Comparison of ENCODE assay signal across 8 cellular contexts in genomic region chr6:31271641-31272357, GRCh38. TPM values are rescaled to one million over a fixed set of nuclear protein-coding genes. Genes with fewer than 3 reads are reported as not detected.
A peak's percentile ranks its signal among the peaks of the same experiment; 100 is the strongest.
DNase-seq lines count a peak whose midpoint lies in the region; ATAC-seq and TF ChIP-seq lines count a peak whose summit lies in the region.

TSS of gene HLA-C (minus strand) at chr6:31272092. CDS start at chr6:31272071, 21 bp downstream.

- H3K9me3 ChIP-seq in SU-DHL-6 (ENCODE audit: insufficient read depth, low read length): no peaks in the 10 kb centered on the region
- no peaks in the 10 kb centered on the region for H3K9me3 ChIP-seq in ovary
- H3K9me3 ChIP-seq in thymus (ENCODE audit: control insufficient read depth): no peaks in the 10 kb centered on the region

- no peaks in the 10 kb centered on the region for H3K36me3 ChIP-seq in SU-DHL-6 (ENCODE audit: low read length)
- no peaks in the 10 kb centered on the region for H3K36me3 ChIP-seq in ovary
- peaks cover 15% of the 10 kb centered on the region for H3K36me3 ChIP-seq in thymus (ENCODE audit: control insufficient read depth, insufficient read depth)

- TF ChIP-seq CTCF in HFFc6 (IDR thresholded peaks at IDR 0.05) (no peak), SU-DHL-6 (IDR thresholded peaks at IDR 0.05; ENCODE audit: insufficient read depth, low read length, poor library complexity, severe bottlenecking) (no peak), ovary (IDR thresholded peaks at IDR 0.05) (peak in 1 of 3 donors; percentile 40)

- H3K9me3 Mint-ChIP-seq in HFFc6: no peaks in the 10 kb centered on the region
- peaks cover 2% of the 10 kb centered on the region for H3K9me3 Mint-ChIP-seq in activated naive CD8-positive, alpha-beta T cell treated with anti-CD3 and anti-CD28 coated beads, Interleukin-2, amount 10 ng/mL, durations not matched to agents 7 days and 5 days

- DNase-seq in GM04504 (ENCODE audit: low read depth) (peak; percentile 93), HFFc6 (peak; percentile 92), NCI-H1048 (lab: John Stamatoyannopoulos, UW) (peak; percentile 82), Right ventricle myocardium inferior (ENCODE audit: missing footprints) (peak; percentile 89), ovary (peak; percentile 89 to 94 (median 90))
- peak; percentile 81 for DNase-seq in activated naive CD8-positive, alpha-beta T cell treated with anti-CD3 and anti-CD28 coated beads, Interleukin-2, amount 10 ng/mL, durations not matched to agents 7 days and 5 days

- 0% methylated on average over 51 to 62 of the region's 62 CpGs for WGBS in ovary, 3 donors
- WGBS in thymus: under 1% methylated on average over 62 of the region's 62 CpGs

- H3K36me3 Mint-ChIP-seq in HFFc6 (ENCODE audit: low read depth): no peaks in the 10 kb centered on the region
- H3K36me3 Mint-ChIP-seq in activated naive CD8-positive, alpha-beta T cell treated with anti-CD3 and anti-CD28 coated beads, Interleukin-2, amount 10 ng/mL, durations not matched to agents 7 days and 5 days: peaks cover 36% of the 10 kb centered on the region

- peak within 1 kb of the TSS; percentile 92 for H2AFZ ChIP-seq in SU-DHL-6 (ENCODE audit: low read depth, low read length, severe bottlenecking)

- intact Hi-C loops in Right ventricle myocardium inferior (cut with DNase I) (loop anchor here (2.0 kb wide), 2 partner anchors 73 to 87 kb away; no protein-coding TSS in a partner anchor), ovary (cut with DNase I) (loop anchor here in 1 of 4 donors (5.0 kb wide), 1 partner anchor 86 kb away; the partner anchor contains the start of gene HLA-B)

- POLR2A ChIA-PET in activated naive CD8-positive, alpha-beta T cell treated with anti-CD3 and anti-CD28 coated beads, Interleukin-2, amount 10 ng/mL, durations not matched to agents 7 days and 5 days (lab: Charles Lee): interaction anchor here (0.9 to 3.9 kb wide), 5 partner anchors 69 to 96 kb away, joined by 3 to 20 read pairs (median 8); no protein-coding TSS in a partner anchor

- no peaks in the 10 kb centered on the region for H3K79me2 ChIP-seq in SU-DHL-6 (ENCODE audit: insufficient read depth, low read length)

- no peak for TF ChIP-seq EP300 in ovary (IDR thresholded peaks at IDR 0.05)

- peak within 1 kb of the TSS; percentile 80 for H3K27ac Mint-ChIP-seq in HFFc6
- H3K27ac Mint-ChIP-seq in activated naive CD8-positive, alpha-beta T cell treated with anti-CD3 and anti-CD28 coated beads, Interleukin-2, amount 10 ng/mL, durations not matched to agents 7 days and 5 days: peak within 1 kb of the TSS; percentile 100

- peak within 1 kb of the TSS; percentile 89 for H3K4me3 Mint-ChIP-seq in HFFc6
- H3K4me3 Mint-ChIP-seq in activated naive CD8-positive, alpha-beta T cell treated with anti-CD3 and anti-CD28 coated beads, Interleukin-2, amount 10 ng/mL, durations not matched to agents 7 days and 5 days: peak within 1 kb of the TSS; percentile 97

- peak within 1 kb of the TSS; percentile 12; the same call in 1 of the 2 replicates for H3K27ac ChIP-seq in SU-DHL-6 (ENCODE audit: low read depth, low read length)
- H3K27ac ChIP-seq in ovary: peak within 1 kb of the TSS in 1 of 2 donors; percentile 98
- peak within 1 kb of the TSS; percentile 91 for H3K27ac ChIP-seq in thymus (ENCODE audit: low read depth)

- peak within 1 kb of the TSS; percentile 61 for H3K4me2 ChIP-seq in SU-DHL-6 (ENCODE audit: low read depth, low read length, poor library complexity, severe bottlenecking)

- TF ChIP-seq POLR2A in ovary (IDR thresholded peaks at IDR 0.05): peak; percentile 86

- H4K20me1 ChIP-seq in SU-DHL-6 (ENCODE audit: low read depth, low read length): no peaks in the 10 kb centered on the region

- no peaks in the 10 kb centered on the region for H3K4me1 ChIP-seq in ovary (ENCODE audit: insufficient read depth)
- no peaks in the 10 kb centered on the region for H3K4me1 ChIP-seq in thymus (ENCODE audit: control insufficient read depth, insufficient read depth, low read length)

- peak within 1 kb of the TSS; percentile 78 for H3K4me3 ChIP-seq in SU-DHL-6 (ENCODE audit: insufficient read depth, low read length, poor library complexity, severe bottlenecking)
- H3K4me3 ChIP-seq in ovary: peak within 1 kb of the TSS; percentile 91
- peak within 1 kb of the TSS; percentile 59 for H3K4me3 ChIP-seq in thymus (ENCODE audit: low read length)

- no peaks in the 10 kb centered on the region for H3F3A ChIP-seq in SU-DHL-6 (ENCODE audit: insufficient read depth)

- peaks cover 20% of the 10 kb centered on the region for H3K4me1 Mint-ChIP-seq in HFFc6 (ENCODE audit: low read depth)
- peaks cover 30% of the 10 kb centered on the region for H3K4me1 Mint-ChIP-seq in activated naive CD8-positive, alpha-beta T cell treated with anti-CD3 and anti-CD28 coated beads, Interleukin-2, amount 10 ng/mL, durations not matched to agents 7 days and 5 days

- H3K9ac ChIP-seq in SU-DHL-6 (ENCODE audit: low read length): peak within 1 kb of the TSS; percentile 86

- ATAC-seq in activated naive CD8-positive, alpha-beta T cell treated with anti-CD3 and anti-CD28 coated beads, Interleukin-2, amount 10 ng/mL, durations not matched to agents 7 days and 5 days (ENCODE audit: low read depth): peak; percentile 83
- peak; percentile 99 for ATAC-seq in Right ventricle myocardium inferior

- H3K27me3 ChIP-seq in SU-DHL-6 (ENCODE audit: low read length) (no peaks in the 10 kb centered on the region), ovary (no peaks in the 10 kb centered on the region), thymus (ENCODE audit: control insufficient read depth, insufficient read depth) (no peaks in the 10 kb centered on the region)

- peaks cover 13% of the 10 kb centered on the region for H3K27me3 Mint-ChIP-seq in HFFc6 (ENCODE audit: insufficient read depth)
- H3K27me3 Mint-ChIP-seq in activated naive CD8-positive, alpha-beta T cell treated with anti-CD3 and anti-CD28 coated beads, Interleukin-2, amount 10 ng/mL, durations not matched to agents 7 days and 5 days: peaks cover 4% of the 10 kb centered on the region

- H3K9me2 ChIP-seq in SU-DHL-6 (replicated peaks; ENCODE audit: insufficient read depth, low read length): no peaks in the 10 kb centered on the region

RNA-seq across cellular contexts. Expression of gene HLA-C, which starts in this region (rescaled TPM):
- 100 to 1,000 TPM in 4 of 6 experiments, 10 to 100 TPM in 2; 88.7 to 148 (median 125) TPM for total RNA-seq in HFFc6 (2021; fragmentation: NEBNext Ultra II Directional; extraction: Animal tissue kit (Norgen Biotek cat#: 25700))
- 1,000 to 10,000 TPM; 1,328 to 1,360 TPM for total RNA-seq in activated naive CD8-positive, alpha-beta T cell treated with anti-CD3 and anti-CD28 coated beads, Interleukin-2, amount 10 ng/mL, durations not matched to agents 7 days and 5 days
- 185 TPM for total RNA-seq in Right ventricle myocardium inferior
- 100 to 1,000 TPM; 195 to 480 (median 354) TPM for total RNA-seq in ovary
- polyA plus RNA-seq in ovary: 100 to 1,000 TPM; 306 to 700 TPM
- polyA plus RNA-seq in thymus: 293 TPM
